ENCODE assay signal across 1 cellular context in the genomic region with DNA sequence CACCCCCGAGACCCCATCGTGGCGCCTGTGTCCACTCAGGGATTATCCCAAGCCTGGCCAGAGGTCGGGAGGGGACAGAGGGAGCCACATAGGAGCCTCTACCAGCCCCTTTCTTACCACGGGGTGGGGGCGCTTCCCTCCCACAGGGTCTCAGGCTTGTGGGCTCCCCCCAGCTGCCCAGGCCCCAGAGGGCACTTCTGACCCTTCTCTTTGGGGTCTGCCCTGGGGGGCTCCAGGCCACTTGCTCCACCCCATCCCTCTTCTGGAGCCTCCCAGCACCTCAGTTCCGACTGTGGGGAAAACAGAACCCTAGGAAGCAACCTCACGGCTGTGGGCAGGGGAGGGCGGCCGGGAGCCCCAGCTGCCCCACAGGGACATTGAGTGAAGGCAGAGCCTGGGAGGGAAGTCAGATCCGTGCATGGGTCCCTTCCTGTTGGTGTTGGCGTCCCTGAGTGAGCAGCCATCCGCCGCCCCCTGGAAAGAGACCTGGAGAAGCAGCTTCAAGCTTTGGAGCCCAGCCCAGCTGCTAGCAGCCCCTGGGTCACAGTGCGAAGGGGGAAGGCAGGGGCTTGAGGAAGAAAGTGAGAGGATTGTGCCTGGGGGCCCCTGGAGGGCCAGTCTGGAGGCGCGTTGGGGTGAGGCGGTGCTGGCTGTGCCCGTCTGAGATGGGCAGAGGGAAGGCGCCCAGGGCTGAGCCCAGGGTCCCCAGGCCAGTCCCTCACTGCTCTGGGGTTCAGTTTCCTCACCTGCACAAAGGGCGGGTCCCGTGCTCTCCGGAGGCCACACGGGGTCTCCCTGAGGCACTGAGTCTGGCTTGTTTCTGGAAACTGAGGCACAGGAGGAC.
TF ChIP-seq lines count a peak whose summit lies in the region.

No MANE protein-coding gene starts in this region.

TF ChIP-seq in SK-N-SH treated with all-trans-retinoic acid at 6 μM for 48 hours, 23 proteins besides CTCF, POLR2A, EP300 and RAD21 (continued from another document):
- TF ChIP-seq, protein P1, sequence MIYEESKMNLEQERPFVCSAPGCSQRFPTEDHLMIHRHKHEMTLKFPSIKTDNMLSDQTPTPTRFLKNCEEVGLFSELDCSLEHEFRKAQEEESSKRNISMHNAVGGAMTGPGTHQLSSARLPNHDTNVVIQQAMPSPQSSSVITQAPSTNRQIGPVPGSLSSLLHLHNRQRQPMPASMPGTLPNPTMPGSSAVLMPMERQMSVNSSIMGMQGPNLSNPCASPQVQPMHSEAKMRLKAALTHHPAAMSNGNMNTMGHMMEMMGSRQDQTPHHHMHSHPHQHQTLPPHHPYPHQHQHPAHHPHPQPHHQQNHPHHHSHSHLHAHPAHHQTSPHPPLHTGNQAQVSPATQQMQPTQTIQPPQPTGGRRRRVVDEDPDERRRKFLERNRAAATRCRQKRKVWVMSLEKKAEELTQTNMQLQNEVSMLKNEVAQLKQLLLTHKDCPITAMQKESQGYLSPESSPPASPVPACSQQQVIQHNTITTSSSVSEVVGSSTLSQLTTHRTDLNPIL (CRISPR knock-in tag; IDR thresholded peaks at IDR 0.05; ENCODE audit: low read depth): no peak
